17 cellular contexts compared by ENCODE assay signal in genomic region chr4:169174247-169174646, GRCh38.
"Had no signal": no experiment of that assay in that cellular context is flagged by ENCODE, and none has a peak within 500 bp of the region (broad histone marks: within the 10 kb centered on the region; RNA-seq: fewer than 3 reads in every experiment).

No MANE protein-coding gene starts in this region.

- H3K4me1 Mint-ChIP-seq: T-cell had no signal

- H3K27me3 Mint-ChIP-seq: activated B cell treated with CpG ODN at 0.5 μM for 24 hours; activated T-cell treated with anti-CD3 and anti-CD28 coated beads, Interleukin-2, amount 50 U/mL, for 24 hours; T-cell had no signal

- DNase-seq: activated B cell treated with CpG ODN at 0.5 μM for 24 hours; activated CD4-positive, alpha-beta T cell treated with anti-CD3 and anti-CD28 coated beads, Interleukin-2, amount 50 U/mL, for 1 hour; activated effector memory CD4-positive, alpha-beta T cell treated with Interleukin-2 at 50 U/mL for 16 hours; activated T-cell treated with anti-CD3 and anti-CD28 coated beads, Interleukin-2, amount 50 U/mL, for 24 hours; amniotic stem cell; body of pancreas; effector memory CD4-positive, alpha-beta T cell; erythroblast; left cardiac atrium; ovary; stimulated activated CD4-positive, alpha-beta T cell treated with anti-CD3 and anti-CD28 coated beads, Interleukin-15, amount 100 ng/mL, for 24 hours; stimulated activated CD4-positive, alpha-beta T cell treated with anti-CD3 and anti-CD28 coated beads, Interleukin-4, amount 100 ng/mL, for 24 hours; T-cell; T1000; upper lobe of left lung had no signal

- H3K36me3 ChIP-seq: ovary, upper lobe of left lung had no signal

- H3K27ac Mint-ChIP-seq: activated B cell treated with CpG ODN at 0.5 μM for 24 hours; activated naive CD4-positive, alpha-beta T cell treated with anti-CD3 and anti-CD28 coated beads, Interleukin-2, amount 50 U/mL, for 72 hours; activated T-cell treated with anti-CD3 and anti-CD28 coated beads, Interleukin-2, amount 50 U/mL, for 24 hours; stimulated activated naive CD8-positive, alpha-beta T cell treated with anti-CD3 and anti-CD28 coated beads, Interleukin-15, Interleukin-2, amounts not matched to agents 100 ng/mL and 50 ng/mL, for 24 hours; T-cell had no signal

- H3K4me3 Mint-ChIP-seq: activated B cell treated with CpG ODN at 0.5 μM for 24 hours; activated T-cell treated with anti-CD3 and anti-CD28 coated beads, Interleukin-2, amount 50 U/mL, for 24 hours; stimulated activated naive CD8-positive, alpha-beta T cell treated with anti-CD3 and anti-CD28 coated beads, Interleukin-15, Interleukin-2, amounts not matched to agents 100 ng/mL and 50 ng/mL, for 24 hours; T-cell had no signal

- H3K36me3 Mint-ChIP-seq: activated naive CD4-positive, alpha-beta T cell treated with anti-CD3 and anti-CD28 coated beads, Interleukin-2, amount 50 U/mL, for 72 hours; T-cell had no signal

- H3K4me3 ChIP-seq: body of pancreas, ovary, upper lobe of left lung had no signal

- H3K27me3 ChIP-seq: body of pancreas, ovary, upper lobe of left lung had no signal

- ATAC-seq: activated naive CD4-positive, alpha-beta T cell treated with anti-CD3 and anti-CD28 coated beads, Interleukin-2, amount 50 U/mL, for 72 hours; body of pancreas; left cardiac atrium; T-cell had no signal

- H3K9me3 Mint-ChIP-seq: activated B cell treated with CpG ODN at 0.5 μM for 24 hours; activated naive CD4-positive, alpha-beta T cell treated with anti-CD3 and anti-CD28 coated beads, Interleukin-2, amount 50 U/mL, for 72 hours; activated T-cell treated with anti-CD3 and anti-CD28 coated beads, Interleukin-2, amount 50 U/mL, for 24 hours; stimulated activated naive CD8-positive, alpha-beta T cell treated with anti-CD3 and anti-CD28 coated beads, Interleukin-15, Interleukin-2, amounts not matched to agents 100 ng/mL and 50 ng/mL, for 24 hours; T-cell had no signal

- H3K4me1 ChIP-seq: body of pancreas had no signal

- H3K27ac ChIP-seq: body of pancreas, ovary, upper lobe of left lung had no signal
